In the genomic region with DNA sequence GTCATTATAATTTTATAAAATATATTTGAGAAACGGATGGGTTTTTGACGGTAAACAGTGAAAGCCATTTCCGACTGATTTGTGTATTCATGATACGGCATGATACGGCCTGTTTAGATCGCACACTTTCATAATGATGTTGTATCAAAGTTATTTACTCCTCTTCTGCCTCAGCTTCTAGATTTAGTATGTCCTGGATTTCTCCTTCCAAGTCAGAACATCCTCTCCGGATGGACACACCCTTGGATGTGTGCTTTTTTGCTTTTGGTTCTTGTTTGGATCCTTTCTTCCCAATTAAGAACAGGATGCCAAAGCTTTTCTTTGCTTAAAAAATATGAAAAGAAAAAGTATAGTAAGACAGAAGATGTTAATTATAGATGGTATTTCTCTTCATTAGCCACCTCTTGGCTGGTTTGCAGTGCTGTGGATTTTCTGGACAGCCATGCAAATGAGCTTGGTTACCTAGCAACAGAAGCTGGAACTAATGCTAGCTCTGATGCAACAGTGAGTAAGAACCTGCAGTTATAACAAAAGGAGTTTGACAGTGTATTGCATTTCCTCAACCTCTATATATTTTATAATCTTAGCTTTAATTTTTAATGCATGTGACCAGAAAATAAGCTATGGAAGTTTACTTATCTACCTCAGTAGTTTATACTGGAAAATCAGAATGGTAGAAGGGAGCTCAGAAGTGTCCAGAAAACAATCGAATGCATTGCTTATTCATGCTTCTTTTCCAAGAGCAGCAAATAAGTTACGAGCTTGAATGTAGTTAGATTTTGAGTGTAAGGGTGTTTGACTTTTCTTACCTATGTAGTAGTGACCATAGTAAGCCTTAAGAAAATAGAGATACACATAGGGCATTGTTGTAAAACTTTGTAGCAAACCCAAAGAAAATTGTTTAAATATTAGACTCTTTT, we compare ENCODE assay signal across 9 cellular contexts. TPM values are rescaled to one million over a fixed set of nuclear protein-coding genes. Genes with fewer than 3 reads are reported as not detected.
A peak's percentile ranks its signal among the peaks of the same experiment; 100 is the strongest.
DNase-seq lines count a peak whose midpoint lies in the region; ATAC-seq, FAIRE-seq and TF ChIP-seq lines count a peak whose summit lies in the region.
"Had no signal": no experiment of that assay in that cellular context is flagged by ENCODE, and none has a peak within 500 bp of the region (broad histone marks: within the 10 kb centered on the region; RNA-seq: fewer than 3 reads in every experiment).

No MANE protein-coding gene starts in this region.

- peak; percentile 8 for FAIRE-seq in GM19239 (lab: Jason Lieb, UNC)

- H3K9ac ChIP-seq in endodermal cell (ENCODE audit: extremely low read depth, low read length, poor library complexity, severe bottlenecking) = no peak overlapping the region

- H3K36me3 ChIP-seq in endodermal cell (ENCODE audit: control insufficient read depth, insufficient read depth, low read length) = peaks cover 31% of the 10 kb centered on the region

- DNase-seq in AG10803 (ENCODE audit: low read depth) (peak; percentile 93), GM19239 (ENCODE audit: insufficient read length, low spot score) (no peak), NCI-H69 (lab: John Stamatoyannopoulos, UW) (peak; percentile 54), endodermal cell (no peak), non-pigmented ciliary epithelial cell (ENCODE audit: low read depth) (peak; percentile 49), NCI-H2171 treated with DMSO at 0.1 percent for 48 hours (lab: John Stamatoyannopoulos, UW) (no peak)
- no peak for DNase-seq in activated naive CD4-positive, alpha-beta T cell treated with anti-CD3 and anti-CD28 coated beads, Interleukin-2, amount 50 U/mL, for 16 hours

- H3K9me3 Mint-ChIP-seq in endodermal cell = peaks cover 16% of the 10 kb centered on the region

- no peaks in the 10 kb centered on the region for H3K4me1 ChIP-seq in endodermal cell (ENCODE audit: control insufficient read depth, insufficient read depth, low read length)

- TF ChIP-seq CTCF in AG10803 (conservative IDR thresholded peaks at IDR 0.05; ENCODE audit: low read length) = no peak
- no peak for TF ChIP-seq CTCF in endodermal cell (conservative IDR thresholded peaks at IDR 0.05)

- H3K27me3 Mint-ChIP-seq in endodermal cell (ENCODE audit: insufficient read depth) = no peaks in the 10 kb centered on the region

- 95 to 98% methylated on average over 8 to 9 of the region's 9 CpGs for WGBS in endodermal cell (ENCODE audit: insufficient coverage in 1 of 2, insufficient read length in 1 of 2), 2 experiments

- H3K4me3 ChIP-seq in AG10803 (ENCODE audit: low read length) (no peak overlapping the region), endodermal cell (ENCODE audit: low read length) (no peak overlapping the region)
- H3K4me3 ChIP-seq: thoracic aorta had no signal

- ATAC-seq in GM21526 (IDR thresholded peaks at IDR 0.05; ENCODE audit: low FRiP score, unreplicated experiment) = no peak

- H3K27ac Mint-ChIP-seq in endodermal cell = no peak overlapping the region

- no peak overlapping the region for H3K4me3 Mint-ChIP-seq in endodermal cell

- no peaks in the 10 kb centered on the region for H3K27me3 ChIP-seq in endodermal cell (ENCODE audit: control insufficient read depth, insufficient read depth, low read length, poor library complexity, severe bottlenecking)

- H3K9me3 ChIP-seq in endodermal cell (ENCODE audit: control insufficient read depth, low read length) = peaks cover 28% of the 10 kb centered on the region

- H3K4me1 Mint-ChIP-seq in endodermal cell = peaks cover 9% of the 10 kb centered on the region

- peaks cover 51% of the 10 kb centered on the region for H3K36me3 Mint-ChIP-seq in endodermal cell (ENCODE audit: low read depth)

- H3K27ac ChIP-seq in endodermal cell (ENCODE audit: low read depth, low read length) = peak overlapping the region; percentile 82
- H3K27ac ChIP-seq: thoracic aorta had no signal

RNA-seq across cellular contexts. Expression of a gene that starts 27.9 kb away (rescaled TPM):
- 10 to 100 TPM; 45.4 to 49.3 TPM for total RNA-seq in endodermal cell
- polyA plus RNA-seq in endodermal cell (2013, experiment 1 of 2) = 26.3 TPM
- 25.9 TPM for polyA plus RNA-seq in endodermal cell (2013, experiment 2 of 2)

RNA-seq across cellular contexts. Expression of a gene that starts 42.7 kb away (rescaled TPM):
- total RNA-seq in endodermal cell = under 1 TPM in 1 of 2 donors, not detected in 1; 0.18 TPM
- not detected for polyA plus RNA-seq in endodermal cell (2013, experiment 1 of 2)
- not detected for polyA plus RNA-seq in endodermal cell (2013, experiment 2 of 2)

Comparison
In these comparisons a context has a peak if more than half of its experiments do, and no peak if none do; other contexts are left out.
1. DNase-seq: peak in AG10803 (single experiment), NCI-H69 (single experiment) and non-pigmented ciliary epithelial cell (single experiment); none in GM19239 (single experiment), endodermal cell (single experiment), NCI-H2171 treated with DMSO at 0.1 percent for 48 hours (single experiment) and activated naive CD4-positive, alpha-beta T cell treated with anti-CD3 and anti-CD28 coated beads, Interleukin-2, amount 50 U/mL, for 16 hours (single experiment).